22 cellular contexts compared by ENCODE assay signal in genomic region chr6:119584088-119584487, GRCh38.
A peak's percentile ranks its signal among the peaks of the same experiment; 100 is the strongest.
DNase-seq lines count a peak whose midpoint lies in the region; ATAC-seq, FAIRE-seq and TF ChIP-seq lines count a peak whose summit lies in the region.
"Had no signal": no experiment of that assay in that cellular context is flagged by ENCODE, and none has a peak within 500 bp of the region (broad histone marks: within the 10 kb centered on the region; RNA-seq: fewer than 3 reads in every experiment).

No MANE protein-coding gene starts in this region.

- no peak for DNase-seq in D721Med (ENCODE audit: insufficient read length, low spot score)
- no peak for DNase-seq in OCI-LY7 (ENCODE audit: low spot score)
- DNase-seq in small intestine = peak; percentile 81
- DNase-seq in epidermal melanocyte (ENCODE audit: insufficient read length, low spot score) = no peak
- DNase-seq in stimulated activated CD4-positive, alpha-beta T cell treated with anti-CD3 and anti-CD28 coated beads, Interleukin-4, amount 100 ng/mL, for 4 hours = no peak
- DNase-seq: 8988T; Calu3; CD8-positive, alpha-beta T cell; GOT3; H7; HFFc6; IMR-90; KBM-7 had no signal

- no peaks in the 10 kb centered on the region for H3K9me2 ChIP-seq in OCI-LY7 (ENCODE audit: insufficient read depth, low read length)

- no peak for ATAC-seq in HG03571 (IDR thresholded peaks at IDR 0.05; ENCODE audit: unreplicated experiment)
- ATAC-seq in HG03521 (IDR thresholded peaks at IDR 0.05; ENCODE audit: unreplicated experiment) = no peak
- ATAC-seq: CD8-positive, alpha-beta T cell; HCT116 had no signal

- H3K4me3 ChIP-seq in OCI-LY7 (ENCODE audit: low read depth, low read length, poor library complexity, severe bottlenecking) (no peak overlapping the region), small intestine (ENCODE audit: low read depth in 1 of 2, low read length in 2 of 2) (no peak overlapping the region)
- H3K4me3 ChIP-seq: BLaER1 treated with 17β-estradiol and CSF1 and Interleukin-3, amounts not matched to agents 10 nM and 100 nM had no signal

- no peak overlapping the region for H3K4me2 ChIP-seq in OCI-LY7 (ENCODE audit: low read length)
- H3K4me2 ChIP-seq: BLaER1 treated with 17β-estradiol and CSF1 and Interleukin-3, amounts not matched to agents 10 nM and 100 nM had no signal

- no peaks in the 10 kb centered on the region for H4K20me1 ChIP-seq in OCI-LY7 (ENCODE audit: insufficient read depth, low read length)
- H4K20me1 ChIP-seq: BLaER1 treated with 17β-estradiol and CSF1 and Interleukin-3, amounts not matched to agents 10 nM and 100 nM had no signal

- FAIRE-seq in D721Med (lab: Jason Lieb, UNC) (peak; percentile 86), colon (lab: Jason Lieb, UNC) (peak; percentile 10), small intestine (lab: Jason Lieb, UNC) (no peak)
- FAIRE-seq: G401.6, GM12892, GM18507, HTR-8/SVneo had no signal

- H3K27me3 ChIP-seq in small intestine (ENCODE audit: control insufficient read depth in 2 of 2, insufficient read depth in 2 of 2, low read length in 2 of 2) = no peaks in the 10 kb centered on the region
- H3K27me3 ChIP-seq: BLaER1 treated with 17β-estradiol and CSF1 and Interleukin-3, amounts not matched to agents 10 nM and 100 nM had no signal

- TF ChIP-seq CTCF in D721Med (IDR thresholded peaks at IDR 0.05; ENCODE audit: insufficient read depth, missing control alignments) = no peak
- no peak for TF ChIP-seq CTCF in OCI-LY7 (conservative IDR thresholded peaks at IDR 0.05; ENCODE audit: low read length)

- H3K79me2 ChIP-seq in OCI-LY7 (ENCODE audit: insufficient read depth, low read depth, low read length) = no peaks in the 10 kb centered on the region

- H3K4me1 ChIP-seq in OCI-LY7 (ENCODE audit: insufficient read depth, low read length, poor library complexity, severe bottlenecking) (peaks cover 22% of the 10 kb centered on the region), small intestine (ENCODE audit: control insufficient read depth in 2 of 2, insufficient read depth in 1 of 2, low read depth in 1 of 2, low read length in 1 of 2) (no peaks in the 10 kb centered on the region)

- no peaks in the 10 kb centered on the region for H3K36me3 ChIP-seq in OCI-LY7 (ENCODE audit: insufficient read depth, low read length)
- H3K36me3 ChIP-seq in small intestine (ENCODE audit: control insufficient read depth in 2 of 2, insufficient read depth in 2 of 2, low read length in 2 of 2) = no peaks in the 10 kb centered on the region
- H3K36me3 ChIP-seq: BLaER1 treated with 17β-estradiol and CSF1 and Interleukin-3, amounts not matched to agents 10 nM and 100 nM had no signal

- peaks cover 14% of the 10 kb centered on the region; the same call in 1 of the 2 replicates for H3K9me3 ChIP-seq in OCI-LY7 (ENCODE audit: low read length)
- no peaks in the 10 kb centered on the region for H3K9me3 ChIP-seq in small intestine (ENCODE audit: control insufficient read depth, low read depth)
- H3K9me3 ChIP-seq: BLaER1 treated with 17β-estradiol and CSF1 and Interleukin-3, amounts not matched to agents 10 nM and 100 nM had no signal

- H3K27ac ChIP-seq in OCI-LY7 (ENCODE audit: low read depth, low read length, poor library complexity, severe bottlenecking) (no peak overlapping the region), small intestine (ENCODE audit: low read depth in 1 of 2, low read length in 1 of 2) (no peak overlapping the region)
- H3K27ac ChIP-seq: BLaER1 treated with 17β-estradiol and CSF1 and Interleukin-3, amounts not matched to agents 10 nM and 100 nM had no signal

- BruUV-seq in OCI-LY7 (replicated peaks; lab: Mats Ljungman, UMichigan) = no TSS peak

- CTCF ChIA-PET in OCI-LY7 (lab: Charles Lee; ENCODE audit: unreplicated experiment) = no interaction called here

- POLR2A ChIA-PET in OCI-LY7 (lab: Charles Lee) = interaction anchor here (0.7 to 1.5 kb wide), 6 partner anchors 7 to 85 kb away, joined by 3 to 8 read pairs (median 4); no protein-coding TSS in a partner anchor

- peak overlapping the region; percentile 17; the same call in 1 of the 2 replicates for H2AFZ ChIP-seq in OCI-LY7 (ENCODE audit: low read length)

- intact Hi-C loops in OCI-LY7 (cut with micrococcal nuclease; ENCODE audit: unreplicated experiment) = no loop called here
